In the genomic region with DNA sequence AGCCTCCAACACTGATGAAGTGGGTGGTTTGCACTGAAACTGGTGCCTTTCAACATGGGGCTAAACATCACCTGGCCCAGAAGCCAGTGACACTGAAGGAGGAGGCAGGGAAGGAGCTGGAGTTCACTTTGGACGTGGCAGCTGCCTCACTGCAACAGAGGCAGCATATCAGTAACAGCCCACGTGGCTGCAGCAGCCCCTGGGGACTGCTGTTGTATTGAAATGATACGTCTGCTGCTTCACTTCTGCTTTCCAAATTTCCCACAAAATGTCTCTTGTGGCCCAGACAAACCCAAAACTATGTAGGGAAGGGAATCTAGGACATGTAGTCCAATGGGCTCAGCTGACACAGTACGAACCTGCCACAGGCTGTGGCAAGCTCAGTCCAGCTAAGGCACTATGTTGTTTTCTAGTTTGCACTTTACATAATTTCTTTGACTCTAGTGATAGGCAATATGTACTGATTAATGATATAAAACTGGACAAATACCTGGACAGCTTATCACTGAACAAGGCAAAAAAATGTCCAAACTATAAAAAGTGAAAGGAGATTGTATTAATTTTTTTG, we compare ENCODE assay signal across 9 cellular contexts.
DNase-seq lines count a peak whose midpoint lies in the region; ATAC-seq and TF ChIP-seq lines count a peak whose summit lies in the region.
"Had no signal": no experiment of that assay in that cellular context is flagged by ENCODE, and none has a peak within 500 bp of the region (broad histone marks: within the 10 kb centered on the region; RNA-seq: fewer than 3 reads in every experiment).

No MANE protein-coding gene starts in this region.

- H3K4me1 ChIP-seq in esophagus muscularis mucosa = peaks cover 0 to 13% (median 9%) of the 10 kb centered on the region in 4 donors

- peaks cover 5% of the 10 kb centered on the region for H3K27me3 Mint-ChIP-seq in memory B cell

- 75% methylated on average over 3 of the region's 4 CpGs for WGBS in esophagus muscularis mucosa

- no peak for TF ChIP-seq EP300 in esophagus muscularis mucosa (IDR thresholded peaks at IDR 0.05)

- intact Hi-C loops in esophagus muscularis mucosa (cut with DNase I) = no loop called here

- peak overlapping the region; percentile 33 for H3K4me3 Mint-ChIP-seq in memory B cell

- H3K36me3 Mint-ChIP-seq in memory B cell = no peaks in the 10 kb centered on the region

- H3K9me3 Mint-ChIP-seq in memory B cell = no peaks in the 10 kb centered on the region

- DNase-seq in memory B cell (ENCODE audit: low spot score in 2 of 2) (peak; percentile 23 to 28), globus pallidus (ENCODE audit: low spot score) (no peak), anterior cingulate cortex (lab: John Stamatoyannopoulos, UW) (no peak), esophagus muscularis mucosa (ENCODE audit: extremely low spot score) (no peak), AG20443 (ENCODE audit: low spot score) (no peak)
- DNase-seq: activated gamma-delta T cell treated with Interleukin-2 at 50 U/mL for 16 hours had no signal

- no peak overlapping the region for H3K4me3 ChIP-seq in esophagus muscularis mucosa

- no peaks in the 10 kb centered on the region for H3K36me3 ChIP-seq in esophagus muscularis mucosa

- no peak for TF ChIP-seq CTCF in esophagus muscularis mucosa (IDR thresholded peaks at IDR 0.05)

- peak overlapping the region; percentile 75 for H3K27ac Mint-ChIP-seq in memory B cell

- ATAC-seq in GM18870 (IDR thresholded peaks at IDR 0.05; ENCODE audit: unreplicated experiment) (peak; percentile 92), GM21825 (IDR thresholded peaks at IDR 0.05; ENCODE audit: unreplicated experiment) (peak; percentile 94), HG03520 (IDR thresholded peaks at IDR 0.05; ENCODE audit: unreplicated experiment) (peak; percentile 96), memory B cell (ENCODE audit: low read depth) (peak; percentile 95)

- no peak overlapping the region for H3K27ac ChIP-seq in esophagus muscularis mucosa (replicated peaks in 1 of 4)

- peaks cover 21% of the 10 kb centered on the region for H3K4me1 Mint-ChIP-seq in memory B cell

- H3K27me3 ChIP-seq in esophagus muscularis mucosa = no peaks in the 10 kb centered on the region

- no peaks in the 10 kb centered on the region for H3K9me3 ChIP-seq in esophagus muscularis mucosa

- no peak for TF ChIP-seq POLR2A in esophagus muscularis mucosa (IDR thresholded peaks at IDR 0.05; ENCODE audit: low read depth)

Comparison
In these comparisons a context has a peak if more than half of its experiments do, and no peak if none do; other contexts are left out.
1. DNase-seq: peak in memory B cell (2 of 2); none in globus pallidus (single experiment), anterior cingulate cortex (0 of 58), esophagus muscularis mucosa (single experiment) and AG20443 (single experiment).
2. Peak in every context shown above with its lines, with median percentiles within 50 percentile points of each other: ATAC-seq.